ENCODE assay signal across 18 cellular contexts in the genomic region with DNA sequence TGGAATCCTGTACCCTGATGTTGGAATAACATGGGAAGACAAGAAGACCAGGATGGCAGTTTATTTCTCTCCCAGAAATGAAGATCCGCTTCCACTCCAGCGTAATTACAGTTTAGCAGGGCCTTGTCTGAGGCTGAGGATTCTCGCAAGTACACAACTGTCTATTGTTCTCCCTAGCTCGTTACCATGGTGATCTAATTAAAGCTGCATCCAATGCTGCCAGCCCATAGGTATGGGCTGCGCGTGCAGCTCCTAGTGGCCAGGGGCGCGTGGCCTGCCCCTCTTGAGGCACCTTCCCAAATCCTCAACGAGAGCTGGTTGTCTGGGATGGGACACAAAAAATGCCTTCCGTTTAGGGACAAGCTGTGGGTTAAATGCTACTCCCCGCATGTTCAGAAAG.
DNase-seq lines count a peak whose midpoint lies in the region; ATAC-seq, FAIRE-seq and TF ChIP-seq lines count a peak whose summit lies in the region.
"Had no signal": no experiment of that assay in that cellular context is flagged by ENCODE, and none has a peak within 500 bp of the region (broad histone marks: within the 10 kb centered on the region; RNA-seq: fewer than 3 reads in every experiment).

No MANE protein-coding gene starts in this region.

- H4K20me1 ChIP-seq in H1 (replicated peaks in 1 of 2; ENCODE audit: control insufficient read depth in 1 of 2, insufficient read depth in 2 of 2, low read length in 2 of 2) (no peaks in the 10 kb centered on the region), neural cell (ENCODE audit: insufficient read depth) (no peaks in the 10 kb centered on the region)

- H3K27me3 ChIP-seq in BE2C (no peaks in the 10 kb centered on the region), H1 (replicated peaks in 1 of 4; ENCODE audit: control insufficient read depth in 3 of 4, extremely low read depth in 1 of 4, insufficient read depth in 3 of 4, low read length in 3 of 4) (no peaks in the 10 kb centered on the region), neural cell (ENCODE audit: insufficient read depth, low read depth, low read length) (no peaks in the 10 kb centered on the region)
- H3K27me3 ChIP-seq: spleen had no signal

- no peak overlapping the region for H3K4me2 ChIP-seq in H1 (ENCODE audit: insufficient read depth in 1 of 2, low read depth in 2 of 2, low read length in 2 of 2)
- no peak overlapping the region for H3K4me2 ChIP-seq in neural cell (ENCODE audit: low read length)

- H2BK120ac ChIP-seq in H1 (replicated peaks; ENCODE audit: low read depth, low read length) = no peak overlapping the region

- H3K9me2 ChIP-seq in neural cell (ENCODE audit: insufficient read depth, low read length) = no peaks in the 10 kb centered on the region

- H2BK5ac ChIP-seq in H1 (ENCODE audit: low read depth, low read length) = no peak overlapping the region

- H3K23ac ChIP-seq in H1 (ENCODE audit: insufficient read length) = no peak overlapping the region

- POLR2A ChIA-PET in H1 (lab: Charles Lee; ENCODE audit: partially characterized antibody) = no interaction called here

- no peak overlapping the region for H4K8ac ChIP-seq in H1 (ENCODE audit: extremely low read depth, insufficient read depth, low read length)

- no peak for ATAC-seq in HG02938 (IDR thresholded peaks at IDR 0.05; ENCODE audit: unreplicated experiment)
- no peak for ATAC-seq in HG02852 (IDR thresholded peaks at IDR 0.05; ENCODE audit: unreplicated experiment)
- no peak for ATAC-seq in HG02798 (IDR thresholded peaks at IDR 0.05; ENCODE audit: poor library complexity, unreplicated experiment)
- ATAC-seq: activated CD8-positive, alpha-beta memory T cell treated with anti-CD3 and anti-CD28 coated beads, Interleukin-2, amount 10 ng/mL, durations not matched to agents 7 days and 5 days; esophagus mucosa had no signal

- no peak overlapping the region for H2BK20ac ChIP-seq in H1 (ENCODE audit: low read length)

- H3K79me1 ChIP-seq in H1 (ENCODE audit: low read depth, low read length) = no peaks in the 10 kb centered on the region

- H2AK5ac ChIP-seq in H1 (ENCODE audit: low read depth, low read length) = no peak overlapping the region

- H2AFZ ChIP-seq in H1 (ENCODE audit: low read length) (no peak overlapping the region), neural cell (ENCODE audit: low read depth, low read length) (no peak overlapping the region)

- H3K36me3 ChIP-seq in BE2C (no peaks in the 10 kb centered on the region), H1 (ENCODE audit: control insufficient read depth in 2 of 4, insufficient read depth in 4 of 4, low read length in 3 of 4) (no peaks in the 10 kb centered on the region), neural cell (ENCODE audit: insufficient read depth, low read length) (no peaks in the 10 kb centered on the region)
- H3K36me3 ChIP-seq: spleen had no signal

- no peak overlapping the region for H4K5ac ChIP-seq in H1 (ENCODE audit: insufficient read length, low read depth, low read length)

- H3K79me2 ChIP-seq in H1 (ENCODE audit: control insufficient read depth in 1 of 2, insufficient read depth in 2 of 2, low read length in 2 of 2) (no peaks in the 10 kb centered on the region), neural cell (replicated peaks; ENCODE audit: insufficient read depth, low read length) (no peaks in the 10 kb centered on the region)

- no peak for FAIRE-seq in H1 (lab: Jason Lieb, UNC)
- FAIRE-seq: RCC 7860 had no signal

- H3K23me2 ChIP-seq in H1 (ENCODE audit: low read depth, low read length) = no peaks in the 10 kb centered on the region

- H2BK12ac ChIP-seq in H1 (ENCODE audit: low read depth, low read length) = no peak overlapping the region

- no peak overlapping the region for H3K18ac ChIP-seq in H1 (ENCODE audit: extremely low read depth, low read length)

- H4K91ac ChIP-seq in H1 (replicated peaks; ENCODE audit: insufficient read length, low read length) = no peak overlapping the region

- TF ChIP-seq POLR2A in H1 (IDR thresholded peaks at IDR 0.05; ENCODE audit: control extremely low read depth in 1 of 2, low read depth in 2 of 2, low read length in 2 of 2) = no peak

- 79% methylated on average over 11 of the region's 11 CpGs; no CpG with 5 or more reads in 1 of the 2 experiments for WGBS in H1 (ENCODE audit: extremely low coverage in 1 of 2, insufficient coverage in 1 of 2, insufficient read length in 1 of 2, insufficient replicate concordance in 2 of 2, low coverage in 1 of 2, low lambda C conversion rate in 2 of 2, missing lambda C conversion rate in 1 of 2), 2 experiments

- H3K9ac ChIP-seq in H1 (replicated peaks in 1 of 4; ENCODE audit: extremely low read depth in 1 of 4, low read depth in 3 of 4, low read length in 3 of 4) (no peak overlapping the region), neural cell (ENCODE audit: low read length) (no peak overlapping the region)

- 0 out of 4 replicates have a peak, but pooled peaks of 1 of the 2 experiments have one; percentile 14 for TF ChIP-seq RAD21 in H1 (IDR thresholded peaks at IDR 0.05 in 1 of 2, conservative IDR thresholded peaks at IDR 0.05 in 1 of 2; ENCODE audit: low read depth in 2 of 2, low read length in 2 of 2)
- no peak for TF ChIP-seq RAD21 in neural cell (conservative IDR thresholded peaks at IDR 0.05)

- TF ChIP-seq CTCF in BE2C (IDR thresholded peaks at IDR 0.05; ENCODE audit: low read depth, low read length) = no peak
- peak in 1 of 3 experiments; percentile 4; a peak in 1 of 4 replicates for TF ChIP-seq CTCF in H1 (IDR thresholded peaks at IDR 0.05; ENCODE audit: control extremely low read depth in 1 of 3, insufficient read depth in 1 of 3, low read depth in 1 of 3, low read length in 3 of 3)
- no peak for TF ChIP-seq CTCF in neural cell (IDR thresholded peaks at IDR 0.05; ENCODE audit: poor library complexity, severe bottlenecking)

- H3K9me3 ChIP-seq in BE2C (no peaks in the 10 kb centered on the region; the same call in 1 of the 2 replicates), H1 (ENCODE audit: insufficient read depth in 2 of 2, low read depth in 1 of 2, low read length in 1 of 2) (no peaks in the 10 kb centered on the region), neural cell (ENCODE audit: low read length) (no peaks in the 10 kb centered on the region)
- H3K9me3 ChIP-seq: spleen had no signal

- H3K4me3 ChIP-seq in BE2C (ENCODE audit: low read depth, low read length) (no peak overlapping the region), H1 (ENCODE audit: extremely low read depth in 1 of 4, insufficient read depth in 2 of 4, low read depth in 3 of 4, low read length in 4 of 4) (no peak overlapping the region), neural cell (ENCODE audit: low read length) (no peak overlapping the region)
- H3K4me3 ChIP-seq: SK-N-MC, spleen had no signal

- no peaks in the 10 kb centered on the region for H3F3A ChIP-seq in neural cell (ENCODE audit: insufficient read depth, low read length, poor library complexity, severe bottlenecking)

- no peak overlapping the region for H2BK15ac ChIP-seq in H1 (ENCODE audit: low read length)

- TF ChIP-seq EP300 in H1 (IDR thresholded peaks at IDR 0.05; ENCODE audit: borderline replicate concordance in 1 of 2, low read depth in 2 of 2, low read length in 2 of 2) (no peak), neural cell (conservative IDR thresholded peaks at IDR 0.05; ENCODE audit: poor library complexity, severe bottlenecking) (peak; percentile 8)

- CTCF ChIA-PET in H1 (lab: Charles Lee; ENCODE audit: partially characterized antibody) = interaction anchor here (0.7 to 2.3 kb wide), 10 partner anchors 9 to 591 kb away, joined by 3 to 9 read pairs (median 4); partner anchors contain the start of gene MYCN

- no peak overlapping the region for H3K56ac ChIP-seq in H1 (replicated peaks; ENCODE audit: insufficient read length, low read depth, low read length)

- H3K14ac ChIP-seq in H1 (ENCODE audit: insufficient read length) = no peak overlapping the region

- H3K27ac ChIP-seq in H1 (ENCODE audit: low read depth, low read length) (no peak overlapping the region), neural cell (ENCODE audit: low read length) (peak overlapping the region; percentile 48)
- H3K27ac ChIP-seq: SK-N-MC, spleen had no signal

- H3K4ac ChIP-seq in H1 (replicated peaks; ENCODE audit: insufficient read length, low read depth, low read length) = no peak overlapping the region

- DNase-seq in BE2C = peak; percentile 100
- peak; percentile 3 for DNase-seq in NCI-H146 treated with DMSO at 0.1 percent for 48 hours (lab: John Stamatoyannopoulos, UW; ENCODE audit: unreplicated experiment)
- peak in 1 of 2 experiments; percentile 46 for DNase-seq in H1 (ENCODE audit: low read depth in 1 of 2, low spot score in 2 of 2)
- no peak for DNase-seq in SW480 (ENCODE audit: low spot score)
- DNase-seq: activated CD8-positive, alpha-beta memory T cell treated with anti-CD3 and anti-CD28 coated beads, Interleukin-2, amount 10 ng/mL, durations not matched to agents 7 days and 5 days; activated effector memory CD4-positive, alpha-beta T cell treated with anti-CD3 and anti-CD28 coated beads, Interleukin-2, amount 50 U/mL, for 16 hours; CD4-positive, alpha-beta T cell; DMS79; naive B cell; NCI-H2081 treated with DMSO at 0.1 percent for 48 hours; spleen had no signal

- H3K4me1 ChIP-seq in BE2C (peaks cover 59% of the 10 kb centered on the region), H1 (replicated peaks in 1 of 4; ENCODE audit: control insufficient read depth in 3 of 4, insufficient read depth in 4 of 4, low read length in 3 of 4) (peaks cover 0 to 4% (median 2%) of the 10 kb centered on the region in 4 experiments; a peak in 4 of 7 replicates)

TF ChIP-seq in H1, 55 proteins besides CTCF, POLR2A, EP300 and RAD21:
- TF ChIP-seq MAX (IDR thresholded peaks at IDR 0.05) = peak; percentile 54; the same call in 1 of the 2 replicates
- no peak for TF ChIP-seq JUN (IDR thresholded peaks at IDR 0.05; ENCODE audit: low read depth, low read length)
